ENCODE assay signal across 8 cellular contexts in genomic region chr6:474454-475185, GRCh38.
DNase-seq lines count a peak whose midpoint lies in the region; ATAC-seq and TF ChIP-seq lines count a peak whose summit lies in the region.

No MANE protein-coding gene starts in this region.

- H3K27ac ChIP-seq in HL-60 (replicated peaks) = no peak overlapping the region
- no peak overlapping the region for H3K27ac ChIP-seq in psoas muscle

- H3K4me1 ChIP-seq in psoas muscle = no peaks in the 10 kb centered on the region

- TF ChIP-seq CTCF in HL-60 (IDR thresholded peaks at IDR 0.05; ENCODE audit: insufficient read depth, low read length) (no peak), epithelial cell of esophagus (IDR thresholded peaks at IDR 0.05; ENCODE audit: insufficient read depth, low read depth, low read length, missing control alignments) (no peak), psoas muscle (IDR thresholded peaks at IDR 0.05) (no peak)

- no peaks in the 10 kb centered on the region for H3K36me3 ChIP-seq in psoas muscle (ENCODE audit: insufficient read depth in 1 of 2, low read depth in 1 of 2)

- DNase-seq in left cardiac atrium (no peak), Right ventricle myocardium inferior (ENCODE audit: missing footprints) (no peak), HL-60 (ENCODE audit: low read depth in 1 of 2, low spot score in 1 of 2) (peak; percentile 17 to 79), epithelial cell of esophagus (ENCODE audit: low read depth) (peak; percentile 3), psoas muscle (no peak), NCI-H1436 (lab: John Stamatoyannopoulos, UW) (no peak)
- DNase-seq in activated CD4-positive, CD25-positive, alpha-beta regulatory T cell treated with anti-CD3 and anti-CD28 coated beads, Interleukin-2, amount 50 U/mL, for 72 hours = peak; percentile 71
- peak; percentile 44 for DNase-seq in stimulated activated CD8-positive, alpha-beta memory T cell treated with anti-CD3 and anti-CD28 coated beads, Interleukin-15, amount 100 ng/mL, for 1 hour (ENCODE audit: low read depth)

- 44 to 53% (median 45%) methylated on average over 19 of the region's 19 CpGs for WGBS in psoas muscle, 3 donors

- H3K27me3 ChIP-seq in HL-60 (ENCODE audit: insufficient read depth, poor library complexity, severe bottlenecking) (no peaks in the 10 kb centered on the region), psoas muscle (ENCODE audit: insufficient read depth in 3 of 3, low read length in 2 of 3) (no peaks in the 10 kb centered on the region)

- peak; percentile 52 to 77 for ATAC-seq in left cardiac atrium
- ATAC-seq in Right ventricle myocardium inferior = no peak
- no peak for ATAC-seq in psoas muscle

- no peaks in the 10 kb centered on the region for H3K9me3 ChIP-seq in psoas muscle

- H3K4me3 ChIP-seq in HL-60 (replicated peaks; ENCODE audit: insufficient read depth, low read length) (no peak overlapping the region), epithelial cell of esophagus (ENCODE audit: low read length) (no peak overlapping the region), psoas muscle (no peak overlapping the region)

- intact Hi-C loops in left cardiac atrium (cut with DNase I) = no loop called here
- intact Hi-C loops in Right ventricle myocardium inferior (cut with DNase I) = no loop called here
- intact Hi-C loops in psoas muscle (cut with DNase I) = no loop called here

Comparison
In these comparisons a context has a peak if more than half of its experiments do, and no peak if none do; other contexts are left out.
1. ATAC-seq: peak in left cardiac atrium (2 of 2); none in Right ventricle myocardium inferior (single experiment) and psoas muscle (0 of 4).
2. DNase-seq: peak in HL-60 (2 of 2), activated CD4-positive, CD25-positive, alpha-beta regulatory T cell treated with anti-CD3 and anti-CD28 coated beads, Interleukin-2, amount 50 U/mL, for 72 hours (single experiment), epithelial cell of esophagus (single experiment) and stimulated activated CD8-positive, alpha-beta memory T cell treated with anti-CD3 and anti-CD28 coated beads, Interleukin-15, amount 100 ng/mL, for 1 hour (single experiment); none in left cardiac atrium (single experiment), Right ventricle myocardium inferior (single experiment), psoas muscle (0 of 2) and NCI-H1436 (single experiment).